In the genomic region with DNA sequence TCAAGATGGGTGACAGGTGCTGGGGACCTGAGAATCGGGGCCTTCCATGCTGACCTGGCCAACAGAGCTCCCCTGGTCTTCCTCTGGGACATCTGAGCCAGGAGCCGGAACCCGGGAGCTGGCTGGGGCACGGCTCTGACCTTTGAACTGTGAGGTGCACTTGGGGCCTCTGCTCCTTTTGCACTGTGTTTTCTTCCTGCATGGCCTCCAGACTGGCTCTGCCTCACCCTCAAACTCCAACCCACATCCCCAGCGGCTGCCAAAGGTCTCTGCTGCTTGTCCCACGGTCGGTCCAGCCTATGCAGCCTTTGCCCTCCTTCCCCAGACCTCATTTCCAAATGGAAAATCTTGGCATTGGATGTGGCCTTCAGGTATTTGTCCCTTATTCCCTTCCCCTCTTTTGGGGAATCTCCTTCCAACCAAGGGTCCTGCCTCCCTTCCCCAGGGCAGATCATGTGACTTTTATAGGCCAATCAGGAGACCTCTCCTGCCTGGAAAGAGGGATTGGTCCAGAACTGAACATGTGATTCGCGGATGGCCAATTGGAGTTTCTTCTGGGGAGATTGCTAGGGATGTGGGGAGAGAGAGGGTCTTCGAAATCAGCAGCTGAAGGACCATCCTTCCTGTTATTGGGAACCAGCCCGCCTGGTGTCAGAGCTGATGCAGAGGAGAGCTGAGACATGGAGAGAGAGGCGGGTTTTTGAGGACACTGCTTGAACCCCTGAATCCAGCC, we compare ENCODE assay signal across 13 cellular contexts.
"Had no signal": no experiment of that assay in that cellular context is flagged by ENCODE, and none has a peak within 500 bp of the region (broad histone marks: within the 10 kb centered on the region; RNA-seq: fewer than 3 reads in every experiment).

No MANE protein-coding gene starts in this region.

- H3K4me1 ChIP-seq: adrenal gland had no signal

- H3K27ac ChIP-seq: adrenal gland had no signal

- DNase-seq: activated CD4-positive, alpha-beta T cell treated with anti-CD3 and anti-CD28 coated beads, Interleukin-2, amount 50 U/mL, for 48 hours; activated naive CD4-positive, alpha-beta T cell treated with anti-CD3 and anti-CD28 coated beads, Interleukin-2, amount 10 ng/mL, durations not matched to agents 7 days and 5 days; adrenal gland; caudate nucleus; effector memory CD8-positive, alpha-beta T cell; hypothalamus; mammary epithelial cell; natural killer cell; stimulated activated CD4-positive, alpha-beta T cell treated with anti-CD3 and anti-CD28 coated beads, Interleukin-2, amount 100 ng/mL, for 48 hours; stimulated activated naive CD4-positive, alpha-beta T cell treated with Interleukin-2 at 50 U/mL for 16 hours; T-helper 17 cell had no signal

- ATAC-seq: activated CD4-positive, CD25-positive, alpha-beta regulatory T cell treated with anti-CD3 and anti-CD28 coated beads, Interleukin-2, amount 50 U/mL, for 24 hours; effector memory CD8-positive, alpha-beta T cell; natural killer cell; SK-N-SH treated with all-trans-retinoic acid at 6 μM for 48 hours; T-helper 17 cell had no signal

- H3K27me3 ChIP-seq: adrenal gland had no signal

- H3K36me3 ChIP-seq: adrenal gland had no signal

- H3K4me3 ChIP-seq: adrenal gland had no signal

- H3K9me3 ChIP-seq: adrenal gland had no signal
